In the genomic region with DNA sequence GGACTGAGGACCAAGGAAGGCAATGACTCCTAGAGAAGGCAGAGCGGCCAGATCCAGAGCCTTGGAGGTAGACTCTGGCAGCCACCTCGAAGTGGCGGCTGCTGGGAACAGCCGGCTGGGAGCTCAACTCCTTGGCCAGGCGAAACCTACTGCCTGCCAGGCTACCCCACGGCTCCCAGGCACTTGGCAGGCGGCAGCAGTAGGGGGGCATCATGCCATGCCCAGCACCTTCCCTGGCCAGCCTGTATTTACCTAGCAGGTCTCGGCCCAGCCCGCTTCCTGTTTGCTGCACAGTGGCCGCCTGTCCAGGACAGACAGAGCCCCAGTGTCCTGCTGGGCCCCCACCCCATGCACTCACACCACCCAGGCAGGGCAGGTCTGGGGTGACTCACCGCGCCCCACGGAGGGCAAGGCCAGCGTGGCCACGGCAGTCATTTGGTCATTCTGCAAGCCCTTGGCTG, we compare ENCODE assay signal across 1 cellular context.
TF ChIP-seq lines count a peak whose summit lies in the region.

No MANE protein-coding gene starts in this region.

TF ChIP-seq in WTC11, 78 proteins besides CTCF, POLR2A, EP300 and RAD21 (continued from another document):
- TF ChIP-seq, protein P1, sequence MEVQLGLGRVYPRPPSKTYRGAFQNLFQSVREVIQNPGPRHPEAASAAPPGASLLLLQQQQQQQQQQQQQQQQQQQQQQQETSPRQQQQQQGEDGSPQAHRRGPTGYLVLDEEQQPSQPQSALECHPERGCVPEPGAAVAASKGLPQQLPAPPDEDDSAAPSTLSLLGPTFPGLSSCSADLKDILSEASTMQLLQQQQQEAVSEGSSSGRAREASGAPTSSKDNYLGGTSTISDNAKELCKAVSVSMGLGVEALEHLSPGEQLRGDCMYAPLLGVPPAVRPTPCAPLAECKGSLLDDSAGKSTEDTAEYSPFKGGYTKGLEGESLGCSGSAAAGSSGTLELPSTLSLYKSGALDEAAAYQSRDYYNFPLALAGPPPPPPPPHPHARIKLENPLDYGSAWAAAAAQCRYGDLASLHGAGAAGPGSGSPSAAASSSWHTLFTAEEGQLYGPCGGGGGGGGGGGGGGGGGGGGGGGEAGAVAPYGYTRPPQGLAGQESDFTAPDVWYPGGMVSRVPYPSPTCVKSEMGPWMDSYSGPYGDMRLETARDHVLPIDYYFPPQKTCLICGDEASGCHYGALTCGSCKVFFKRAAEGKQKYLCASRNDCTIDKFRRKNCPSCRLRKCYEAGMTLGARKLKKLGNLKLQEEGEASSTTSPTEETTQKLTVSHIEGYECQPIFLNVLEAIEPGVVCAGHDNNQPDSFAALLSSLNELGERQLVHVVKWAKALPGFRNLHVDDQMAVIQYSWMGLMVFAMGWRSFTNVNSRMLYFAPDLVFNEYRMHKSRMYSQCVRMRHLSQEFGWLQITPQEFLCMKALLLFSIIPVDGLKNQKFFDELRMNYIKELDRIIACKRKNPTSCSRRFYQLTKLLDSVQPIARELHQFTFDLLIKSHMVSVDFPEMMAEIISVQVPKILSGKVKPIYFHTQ (CRISPR knock-in tag; IDR thresholded peaks at IDR 0.05): no peak
